In the genomic region with DNA sequence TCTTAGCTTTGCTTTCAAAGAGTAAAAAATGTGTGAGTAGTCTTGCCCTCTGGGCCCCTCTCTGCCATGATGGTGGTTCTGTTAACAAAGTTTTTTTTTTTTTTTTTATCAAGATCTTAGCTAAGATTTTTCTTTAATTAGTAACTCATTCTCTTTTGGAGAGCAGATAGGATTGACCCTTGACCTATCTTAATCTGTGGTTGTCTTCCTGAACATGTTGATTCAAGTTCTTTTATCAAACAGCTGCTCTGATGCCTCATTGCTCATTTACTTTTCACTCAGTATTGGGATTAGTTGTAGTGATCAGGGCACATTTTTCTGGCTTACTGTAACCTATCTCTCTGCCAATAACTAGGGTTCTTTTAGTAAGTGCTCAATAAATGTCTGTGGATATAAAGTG, we compare ENCODE assay signal across 1 cellular context.
TF ChIP-seq lines count a peak whose summit lies in the region.

No MANE protein-coding gene starts in this region.

TF ChIP-seq in HepG2, 621 proteins besides CTCF, POLR2A, EP300 and RAD21:
- TF ChIP-seq MNT (IDR thresholded peaks at IDR 0.05) (no peak), MTERF4 (CRISPR knock-in tag; IDR thresholded peaks at IDR 0.05) (no peak), LCORL (IDR thresholded peaks at IDR 0.05) (no peak), LCORL (CRISPR knock-in tag; IDR thresholded peaks at IDR 0.05) (no peak), ZNF670 (CRISPR knock-in tag; IDR thresholded peaks at IDR 0.05; ENCODE audit: borderline replicate concordance) (no peak)
